16 cellular contexts compared by ENCODE assay signal in genomic region chr14:72921396-72921795, GRCh38.
"Had no signal": no experiment of that assay in that cellular context is flagged by ENCODE, and none has a peak within 500 bp of the region (broad histone marks: within the 10 kb centered on the region; RNA-seq: fewer than 3 reads in every experiment).

No MANE protein-coding gene starts in this region.

- H3K79me2 ChIP-seq: hepatocyte had no signal

- H3K4me3 Mint-ChIP-seq: nephron progenitor cell had no signal

- H3K4me3 ChIP-seq: esophagus squamous epithelium, hepatocyte, right atrium auricular region, sigmoid colon, stomach had no signal

- H3K27ac ChIP-seq: epithelial cell of prostate, esophagus squamous epithelium, foreskin keratinocyte, hepatocyte, right atrium auricular region, sigmoid colon, stomach had no signal

- H3K36me3 Mint-ChIP-seq: naive B cell had no signal

- H3K27ac Mint-ChIP-seq: naive B cell, nephron progenitor cell had no signal

- H3K4me1 ChIP-seq: foreskin keratinocyte had no signal

- H3K4me2 ChIP-seq: hepatocyte had no signal

- DNase-seq: effector memory CD4-positive, alpha-beta T cell; esophagus squamous epithelium; foreskin keratinocyte; mesendoderm; naive B cell; nephron progenitor cell; sigmoid colon; small intestine; stimulated activated CD4-positive, alpha-beta T cell treated with anti-CD3 and anti-CD28 coated beads, Interleukin-12 subunit alpha, Interleukin-12 subunit beta, amount 100 ng/mL, for 4 hours; stimulated activated naive CD4-positive, alpha-beta T cell; stomach; substantia nigra; trophoblast cell had no signal

- H3K9me3 Mint-ChIP-seq: naive B cell had no signal

- FAIRE-seq: small intestine had no signal

- H3K9me3 ChIP-seq: esophagus squamous epithelium, right atrium auricular region, sigmoid colon, stomach had no signal

- H2AFZ ChIP-seq: hepatocyte had no signal

- H3K27me3 ChIP-seq: right atrium auricular region, sigmoid colon had no signal

- ATAC-seq: foreskin keratinocyte had no signal

- H3K36me3 ChIP-seq: esophagus squamous epithelium, right atrium auricular region, sigmoid colon, stomach had no signal
